ENCODE assay signal across 20 cellular contexts in the genomic region with DNA sequence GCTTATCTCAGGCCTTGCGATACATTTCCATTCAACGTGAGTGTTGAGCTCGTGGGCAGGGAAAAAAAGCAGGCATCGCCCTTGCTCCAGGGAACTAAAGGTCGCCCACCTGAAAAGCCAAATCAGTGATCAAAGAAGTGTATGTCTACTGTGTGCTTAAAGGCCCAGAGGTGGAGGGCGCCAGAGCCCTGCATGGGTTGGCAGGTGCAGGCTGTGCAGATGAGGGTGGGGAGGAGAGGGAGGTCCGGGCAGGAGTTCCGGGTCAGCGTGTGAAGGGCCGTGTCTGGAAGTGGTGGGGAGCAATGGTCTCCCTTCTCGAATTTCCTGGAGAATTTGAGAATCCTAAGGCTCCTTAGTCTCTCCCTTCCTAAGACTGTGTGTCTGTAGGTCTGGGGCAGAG. TPM values are rescaled to one million over a fixed set of nuclear protein-coding genes. Genes with fewer than 3 reads are reported as not detected.
DNase-seq lines count a peak whose midpoint lies in the region; ATAC-seq, FAIRE-seq and TF ChIP-seq lines count a peak whose summit lies in the region.
"Had no signal": no experiment of that assay in that cellular context is flagged by ENCODE, and none has a peak within 500 bp of the region (broad histone marks: within the 10 kb centered on the region; RNA-seq: fewer than 3 reads in every experiment).

No MANE protein-coding gene starts in this region.

- dilution Hi-C loops in IMR-90 (cut with HindIII; ENCODE audit: low sequenced_read_pairs, unreplicated experiment) = no loop called here

- H2BK5ac ChIP-seq in IMR-90 (ENCODE audit: low read depth, low read length, poor library complexity, severe bottlenecking) = no peak overlapping the region
- H2BK5ac ChIP-seq in mesenchymal stem cell (ENCODE audit: low read depth, low read length, poor library complexity, severe bottlenecking) = no peak overlapping the region

- H2BK20ac ChIP-seq in IMR-90 (ENCODE audit: low read depth, low read length) = no peak overlapping the region

- in situ Hi-C loops in HepG2 (cut with HindIII; ENCODE audit: extremely low pct_ligation_motif_present, low pct_unique_long_range_greater_than_20kb) (no loop called here), IMR-90 (cut with MboI; ENCODE audit: low sequenced_read_pairs) (no loop called here), G401 (cut with HindIII; ENCODE audit: low sequenced_read_pairs) (no loop called here)

- POLR2A ChIA-PET in HepG2 (lab: Yijun Ruan, JAX) = no interaction called here
- POLR2A ChIA-PET in IMR-90 (lab: Charles Lee; ENCODE audit: unreplicated experiment) = no interaction called here
- POLR2A ChIA-PET in PC-9 (lab: Charles Lee; ENCODE audit: unreplicated experiment) = no interaction called here

- H3K9ac ChIP-seq in HepG2 (ENCODE audit: insufficient read depth, low read depth, low read length) (no peak overlapping the region), IMR-90 (ENCODE audit: low read depth, low read length) (no peak overlapping the region), mesenchymal stem cell (ENCODE audit: low read length) (no peak overlapping the region)

- H3K9me3 Mint-ChIP-seq in chondrocyte (ENCODE audit: low read depth) = no peaks in the 10 kb centered on the region
- H3K9me3 Mint-ChIP-seq: CD4-positive, alpha-beta memory T cell; IgD-negative memory B cell had no signal

- no peak overlapping the region for H2BK12ac ChIP-seq in mesenchymal stem cell (ENCODE audit: low read length in 2 of 2)

- TF ChIP-seq EP300 in HepG2 (IDR thresholded peaks at IDR 0.05; ENCODE audit: low read depth in 2 of 2, low read length in 2 of 2) (no peak), HepG2 (CRISPR knock-in tag; IDR thresholded peaks at IDR 0.05; ENCODE audit: borderline replicate concordance) (no peak)

- no peak overlapping the region for H3K27ac Mint-ChIP-seq in chondrocyte (ENCODE audit: unreplicated experiment)
- H3K27ac Mint-ChIP-seq: CD4-positive, alpha-beta memory T cell had no signal

- H4K5ac ChIP-seq in IMR-90 (ENCODE audit: low read depth, low read length) = no peak overlapping the region

- DNase-seq in HepG2 (ENCODE audit: low spot score) (no peak), right lobe of liver (no peak), IMR-90 (no peak), chondrocyte (ENCODE audit: low spot score) (peak; percentile 62), osteoblast (ENCODE audit: insufficient read length, low spot score, missing footprints) (peak; percentile 47), mesenchymal stem cell (no peak), PC-9 (no peak), G401 (ENCODE audit: low spot score) (no peak)
- DNase-seq: BE2C; CD4-positive, alpha-beta memory T cell; COR-L47; DMS153; DMS79 treated with DMSO at 0.1 percent for 48 hours; EL; GDM1 had no signal

- H4K91ac ChIP-seq in IMR-90 (ENCODE audit: insufficient read depth, low read depth, low read length) = no peak overlapping the region
- H4K91ac ChIP-seq in mesenchymal stem cell (ENCODE audit: low read length) = no peak overlapping the region

- H3K27me3 Mint-ChIP-seq in chondrocyte (ENCODE audit: low read depth) = no peaks in the 10 kb centered on the region

- H3K36me3 Mint-ChIP-seq in chondrocyte (ENCODE audit: low read depth) = no peaks in the 10 kb centered on the region
- H3K36me3 Mint-ChIP-seq: CD4-positive, alpha-beta memory T cell; IgD-negative memory B cell had no signal

- H3K23ac ChIP-seq in IMR-90 (ENCODE audit: low read depth, low read length) (no peak overlapping the region), mesenchymal stem cell (ENCODE audit: low read length in 2 of 2) (no peak overlapping the region)

- BruUV-seq in HepG2 (replicated peaks; lab: Mats Ljungman, UMichigan) (no TSS peak), IMR-90 (replicated peaks; lab: Mats Ljungman, UMichigan) (no TSS peak), PC-9 (replicated peaks; lab: Mats Ljungman, UMichigan) (no TSS peak)

- FAIRE-seq in HepG2 (lab: Jason Lieb, UNC) = no peak
- FAIRE-seq: A549, D721Med, GM19239 had no signal

- H3K14ac ChIP-seq in IMR-90 (replicated peaks; ENCODE audit: low read depth, low read length) (no peak overlapping the region), mesenchymal stem cell (ENCODE audit: low read length in 2 of 2) (no peak overlapping the region)

- H3K4ac ChIP-seq in IMR-90 (ENCODE audit: low read depth, low read length) = no peak overlapping the region
- no peak overlapping the region for H3K4ac ChIP-seq in mesenchymal stem cell (ENCODE audit: low read depth in 1 of 2, low read length in 2 of 2)

- H2BK120ac ChIP-seq in IMR-90 (ENCODE audit: low read depth, low read length) (no peak overlapping the region), mesenchymal stem cell (ENCODE audit: low read depth, low read length) (no peak overlapping the region)

- TF ChIP-seq CTCF in HepG2 (CRISPR knock-in tag; IDR thresholded peaks at IDR 0.05) (no peak), right lobe of liver (IDR thresholded peaks at IDR 0.05) (no peak), IMR-90 (conservative IDR thresholded peaks at IDR 0.05; ENCODE audit: low read depth, low read length) (no peak), chondrocyte (IDR thresholded peaks at IDR 0.05) (no peak), osteoblast (IDR thresholded peaks at IDR 0.05; ENCODE audit: extremely low read depth, low read depth, low read length) (no peak), PC-9 (conservative IDR thresholded peaks at IDR 0.05) (no peak)

- H3K4me1 ChIP-seq in HepG2 (ENCODE audit: insufficient read depth, low read length) (peaks cover 37% of the 10 kb centered on the region), right lobe of liver (no peaks in the 10 kb centered on the region), IMR-90 (ENCODE audit: control insufficient read depth, insufficient read depth, low read length) (no peaks in the 10 kb centered on the region), osteoblast (ENCODE audit: insufficient read depth, low read length) (no peaks in the 10 kb centered on the region), mesenchymal stem cell (ENCODE audit: control insufficient read depth, insufficient read depth, low read depth, low read length) (peaks cover 32% of the 10 kb centered on the region), PC-9 (replicated peaks; ENCODE audit: insufficient read depth) (no peaks in the 10 kb centered on the region)
- H3K4me1 ChIP-seq: A549, BE2C had no signal

- H2BK15ac ChIP-seq in IMR-90 (ENCODE audit: low read depth, low read length) (no peak overlapping the region), mesenchymal stem cell (ENCODE audit: low read depth, poor library complexity, severe bottlenecking) (no peak overlapping the region)

- H3K4me3 Mint-ChIP-seq in chondrocyte (ENCODE audit: unreplicated experiment) = no peak overlapping the region
- H3K4me3 Mint-ChIP-seq: CD4-positive, alpha-beta memory T cell; IgD-negative memory B cell had no signal

- H3K18ac ChIP-seq in IMR-90 (ENCODE audit: low read depth, low read length) = no peak overlapping the region
- H3K18ac ChIP-seq in mesenchymal stem cell (ENCODE audit: low read depth in 1 of 2, low read length in 2 of 2) = no peak overlapping the region

- 21% methylated on average over 11 of the region's 11 CpGs for WGBS in HepG2 (ENCODE audit: low lambda C conversion rate)
- 62% methylated on average over 3 of the region's 11 CpGs for WGBS in right lobe of liver (ENCODE audit: insufficient coverage, low coverage, low lambda C conversion rate, missing lambda C conversion rate)
- WGBS in IMR-90 (ENCODE audit: extremely low coverage in 2 of 2, insufficient read length in 1 of 2), 2 experiments = 67% methylated on average over 5 of the region's 11 CpGs; no CpG with 5 or more reads in 1 of the 2 experiments
- 64% methylated on average over 10 of the region's 11 CpGs for WGBS in mesenchymal stem cell

- H3K9me2 ChIP-seq in PC-9 (ENCODE audit: insufficient read depth) = no peaks in the 10 kb centered on the region

- H3K27ac ChIP-seq in HepG2 (ENCODE audit: extremely low read length, insufficient read depth, low read length) = no peak overlapping the region
- H3K27ac ChIP-seq in right lobe of liver = no peak overlapping the region
- H3K27ac ChIP-seq in IMR-90 (ENCODE audit: insufficient read depth, low read length) = no peak overlapping the region
- no peak overlapping the region for H3K27ac ChIP-seq in osteoblast (ENCODE audit: low read depth, low read length)
- H3K27ac ChIP-seq in mesenchymal stem cell (ENCODE audit: low read length, poor library complexity, severe bottlenecking) = no peak overlapping the region
- H3K27ac ChIP-seq in PC-9 = no peak overlapping the region
- H3K27ac ChIP-seq: A549, C4-2B had no signal

- H3K4me3 ChIP-seq in HepG2 (replicated peaks in 1 of 3; ENCODE audit: insufficient read depth in 1 of 3, low read depth in 2 of 3, low read length in 3 of 3) = no peak overlapping the region
- H3K4me3 ChIP-seq in right lobe of liver = no peak overlapping the region
- H3K4me3 ChIP-seq in IMR-90 (ENCODE audit: insufficient read depth, low read depth, low read length) = no peak overlapping the region
- no peak overlapping the region for H3K4me3 ChIP-seq in osteoblast (ENCODE audit: insufficient read depth, low read length)
- H3K4me3 ChIP-seq in mesenchymal stem cell (ENCODE audit: insufficient read depth in 1 of 2, low read depth in 1 of 2, low read length in 2 of 2) = no peak overlapping the region
- no peak overlapping the region for H3K4me3 ChIP-seq in PC-9
- H3K4me3 ChIP-seq: A549 had no signal

- H3K27me3 ChIP-seq in HepG2 (ENCODE audit: control insufficient read depth in 1 of 2, insufficient read depth in 2 of 2, low read length in 2 of 2) = peaks cover 7 to 49% of the 10 kb centered on the region in 2 experiments; a peak in 4 of 5 replicates
- H3K27me3 ChIP-seq in right lobe of liver = no peaks in the 10 kb centered on the region
- H3K27me3 ChIP-seq in IMR-90 (ENCODE audit: control insufficient read depth, insufficient read depth, low read length) = peaks cover 23% of the 10 kb centered on the region
- peaks cover 6% of the 10 kb centered on the region for H3K27me3 ChIP-seq in osteoblast (ENCODE audit: insufficient read depth, low read length)
- peaks cover 6 to 57% of the 10 kb centered on the region in 2 experiments for H3K27me3 ChIP-seq in mesenchymal stem cell (ENCODE audit: control insufficient read depth in 1 of 2, insufficient read depth in 1 of 2, low read length in 2 of 2)
- no peaks in the 10 kb centered on the region; the same call in 1 of the 2 replicates for H3K27me3 ChIP-seq in PC-9 (ENCODE audit: insufficient read depth, low read depth)
- H3K27me3 ChIP-seq: BE2C had no signal

- H2AK9ac ChIP-seq in IMR-90 (replicated peaks; ENCODE audit: low read depth, low read length, poor library complexity) = no peak overlapping the region

- H3K36me3 ChIP-seq in HepG2 (replicated peaks in 1 of 2; ENCODE audit: control insufficient read depth in 1 of 2, insufficient read depth in 2 of 2, low read length in 2 of 2) (no peaks in the 10 kb centered on the region), right lobe of liver (no peaks in the 10 kb centered on the region), IMR-90 (ENCODE audit: control insufficient read depth, insufficient read depth, low read length) (no peaks in the 10 kb centered on the region), osteoblast (ENCODE audit: insufficient read depth, low read length) (no peaks in the 10 kb centered on the region), mesenchymal stem cell (ENCODE audit: control insufficient read depth in 1 of 2, insufficient read depth in 2 of 2, low read depth in 1 of 2, low read length in 2 of 2) (peaks cover 0 to 2% of the 10 kb centered on the region in 2 experiments), PC-9 (ENCODE audit: low read depth) (no peaks in the 10 kb centered on the region)
- H3K36me3 ChIP-seq: BE2C had no signal

- TF ChIP-seq POLR2A in HepG2 (IDR thresholded peaks at IDR 0.05; ENCODE audit: insufficient read depth in 1 of 2, low read depth in 2 of 2, low read length in 2 of 2) (no peak), right lobe of liver (IDR thresholded peaks at IDR 0.05) (no peak), IMR-90 (IDR thresholded peaks at IDR 0.05; ENCODE audit: low read depth, low read length) (no peak)

- TF ChIP-seq RAD21 in HepG2 (CRISPR knock-in tag; IDR thresholded peaks at IDR 0.05) (no peak), IMR-90 (IDR thresholded peaks at IDR 0.05; ENCODE audit: low read length) (no peak)

- H4K8ac ChIP-seq in IMR-90 (ENCODE audit: low read depth in 2 of 2, low read length in 2 of 2) (no peak overlapping the region), mesenchymal stem cell (ENCODE audit: low read length) (no peak overlapping the region)

- H2AFZ ChIP-seq in HepG2 (ENCODE audit: low read length) = no peak overlapping the region
- peak overlapping the region; percentile 33 for H2AFZ ChIP-seq in IMR-90 (replicated peaks; ENCODE audit: low read length, poor library complexity)
- H2AFZ ChIP-seq in osteoblast (ENCODE audit: low read length) = no peak overlapping the region
- no peak overlapping the region for H2AFZ ChIP-seq in mesenchymal stem cell (ENCODE audit: low read depth, low read length)
- H2AFZ ChIP-seq in PC-9 = no peak overlapping the region

- H3K79me2 ChIP-seq in HepG2 (ENCODE audit: insufficient read depth, low read length) = no peaks in the 10 kb centered on the region
- no peaks in the 10 kb centered on the region for H3K79me2 ChIP-seq in osteoblast (ENCODE audit: insufficient read depth, low read length)
- H3K79me2 ChIP-seq in PC-9 (ENCODE audit: low read depth) = no peaks in the 10 kb centered on the region

- H3K56ac ChIP-seq in IMR-90 (ENCODE audit: extremely low read depth, insufficient read depth, low read length) = no peak overlapping the region

- H3K79me1 ChIP-seq in IMR-90 (ENCODE audit: low read depth in 1 of 2, low read length in 2 of 2) (no peaks in the 10 kb centered on the region), mesenchymal stem cell (replicated peaks; ENCODE audit: low read length, poor library complexity, severe bottlenecking) (no peaks in the 10 kb centered on the region)

- ATAC-seq in HepG2 (0 out of 3 replicates have a peak, but pooled peaks have one; percentile 3), right lobe of liver (no peak), IMR-90 (ENCODE audit: low read depth) (no peak)

- intact Hi-C loops in HepG2 (cut with micrococcal nuclease; ENCODE audit: unreplicated experiment) = no loop called here
- intact Hi-C loops in right lobe of liver (cut with DNase I) = no loop called here
- intact Hi-C loops in IMR-90 (cut with micrococcal nuclease) = loop anchor here (10.0 kb wide), 1 partner anchor 231 kb away; no protein-coding TSS in a partner anchor
- intact Hi-C loops in PC-9 (cut with micrococcal nuclease; ENCODE audit: unreplicated experiment) = no loop called here

- no peaks in the 10 kb centered on the region for H3K9me3 ChIP-seq in HepG2 (ENCODE audit: low read length)
- H3K9me3 ChIP-seq in right lobe of liver = no peaks in the 10 kb centered on the region
- no peaks in the 10 kb centered on the region for H3K9me3 ChIP-seq in IMR-90 (ENCODE audit: control insufficient read depth, insufficient read depth, low read length)
- no peaks in the 10 kb centered on the region for H3K9me3 ChIP-seq in osteoblast (ENCODE audit: low read depth, low read length)
- H3K9me3 ChIP-seq in mesenchymal stem cell (ENCODE audit: control insufficient read depth, low read length) = no peaks in the 10 kb centered on the region
- H3K9me3 ChIP-seq in PC-9 (ENCODE audit: insufficient read depth, low read depth) = no peaks in the 10 kb centered on the region
- H3K9me3 ChIP-seq: A549, BE2C had no signal

- H3F3A ChIP-seq in PC-9 (ENCODE audit: insufficient read depth, low read depth) = peaks cover 4% of the 10 kb centered on the region; the same call in 1 of the 2 replicates

- CTCF ChIA-PET in HepG2 (lab: Yijun Ruan, JAX; ENCODE audit: low intra/inter-chr PET ratio, low total read pairs) (no interaction called here), IMR-90 (lab: Yijun Ruan, JAX) (no interaction called here), PC-9 (lab: Charles Lee) (interaction anchor here (0.7 kb wide), 1 partner anchor 9 kb away, joined by 4 read pairs; no protein-coding TSS in a partner anchor)

- H3K4me2 ChIP-seq in HepG2 (ENCODE audit: low read depth, low read length) (peak overlapping the region; percentile 14; the same call in 1 of the 2 replicates), IMR-90 (ENCODE audit: low read depth, low read length) (no peak overlapping the region), osteoblast (ENCODE audit: insufficient read depth, low read length) (no peak overlapping the region), mesenchymal stem cell (ENCODE audit: low read length, poor library complexity, severe bottlenecking) (no peak overlapping the region), PC-9 (no peak overlapping the region)
- H3K4me2 ChIP-seq: A549 had no signal

- H2AK5ac ChIP-seq in IMR-90 (ENCODE audit: low read depth, low read length) (no peak overlapping the region), mesenchymal stem cell (ENCODE audit: low read length, severe bottlenecking) (no peak overlapping the region)

- H4K20me1 ChIP-seq in HepG2 (ENCODE audit: insufficient read depth, low read length) (no peaks in the 10 kb centered on the region), IMR-90 (ENCODE audit: insufficient read depth, low read length) (no peaks in the 10 kb centered on the region), osteoblast (ENCODE audit: insufficient read depth, low read length) (no peaks in the 10 kb centered on the region), PC-9 (ENCODE audit: insufficient read depth) (no peaks in the 10 kb centered on the region; the same call in 1 of the 2 replicates)

- no peaks in the 10 kb centered on the region for H3K9me1 ChIP-seq in IMR-90 (ENCODE audit: insufficient read depth, low read length)

- H3K4me1 Mint-ChIP-seq in chondrocyte (ENCODE audit: low read depth) = no peaks in the 10 kb centered on the region
- H3K4me1 Mint-ChIP-seq: IgD-negative memory B cell had no signal

RNA-seq across cellular contexts. Expression of gene ADAM11, which starts 7.2 kb away (rescaled TPM):
- 0.44 and 0.91 TPM in 2 replicates for total RNA-seq in HepG2 (2016; rRNA removed; fragmentation: Illumina TruSeq; extraction: Trizol)
- total RNA-seq in HepG2 (2016; cell fraction: cytosol; rRNA removed; fragmentation: Illumina TruSeq; extraction: Trizol; ENCODE audit: low read depth) = 0.18 and 0.40 TPM in 2 replicates
- 0.40 and 0.76 TPM in 2 replicates for total RNA-seq in HepG2 (2016; cell fraction: insoluble cytoplasmic fraction; rRNA removed; fragmentation: Illumina TruSeq; extraction: Trizol)
- 0.59 TPM in 2 replicates for total RNA-seq in HepG2 (2016; cell fraction: membrane; rRNA removed; fragmentation: Illumina TruSeq; extraction: Trizol)
- 1.4 and 1.8 TPM in 2 replicates for total RNA-seq in HepG2 (2016; cell fraction: nucleus; rRNA removed; fragmentation: Illumina TruSeq; extraction: Trizol)
- 0.33 and 0.38 TPM in 2 replicates for polyA plus RNA-seq in HepG2 (2011; rRNA removed)
- 0.09 and 0.34 TPM in 2 replicates for polyA plus RNA-seq in HepG2 (2011; cell fraction: cytosol; rRNA removed)
- 2.0 and 2.2 TPM in 2 replicates for polyA plus RNA-seq in HepG2 (2011; cell fraction: nucleus; rRNA removed)
- 0.19 and 0.40 TPM in 2 replicates for polyA plus RNA-seq in HepG2 (2012)
- 0.17 and 0.23 TPM in 2 replicates for polyA plus RNA-seq in HepG2 (2016; cell fraction: cytosol; fragmentation: Illumina TruSeq; extraction: Trizol; ENCODE audit: low read depth)
- polyA plus RNA-seq in HepG2 (2016; cell fraction: insoluble cytoplasmic fraction; fragmentation: Illumina TruSeq; extraction: Trizol; ENCODE audit: low read depth) = 0.50 and 0.58 TPM in 2 replicates
- polyA plus RNA-seq in HepG2 (2016; cell fraction: membrane; fragmentation: Illumina TruSeq; extraction: Trizol; ENCODE audit: low read depth) = 0.31 and 0.34 TPM in 2 replicates
- 2.2 and 3.0 TPM in 2 replicates for polyA plus RNA-seq in HepG2 (2016; cell fraction: nucleus; fragmentation: Illumina TruSeq; extraction: Trizol; ENCODE audit: insufficient read depth, low read depth)
- 2.1 and 2.5 TPM in 2 replicates for polyA minus RNA-seq in HepG2 (2011; rRNA and poly(A)+ RNA removed; ENCODE audit: low replicate concordance)
- polyA minus RNA-seq in HepG2 (2011; cell fraction: cytosol; rRNA and poly(A)+ RNA removed) = 0.18 and 0.69 TPM in 2 replicates
- polyA minus RNA-seq in HepG2 (2011; cell fraction: nucleus; rRNA and poly(A)+ RNA removed) = 0.87 and 0.90 TPM in 2 replicates
- total RNA-seq in right lobe of liver = under 1 TPM in 4 of 6 experiments, not detected in 2; 0.04 to 0.12 (median 0.08) TPM
- total RNA-seq in IMR-90 (2012; rRNA removed) = 0.28 and 0.36 TPM in 2 replicates
- 0.46 and 0.53 TPM in 2 replicates for polyA plus RNA-seq in IMR-90 (2012; rRNA removed)
- polyA plus RNA-seq in IMR-90 (2012; cell fraction: cytosol; rRNA removed) = 0.79 and 0.87 TPM in 2 replicates
- polyA plus RNA-seq in IMR-90 (2012; cell fraction: nucleus; rRNA removed; ENCODE audit: low replicate concordance) = 1.2 and 3.1 TPM in 2 replicates
- 0.44 to 0.49 TPM (median 0.47 TPM) in 3 replicates for total RNA-seq in chondrocyte
- total RNA-seq in osteoblast = 0.36 and 0.59 TPM in 2 replicates
- polyA plus RNA-seq in mesenchymal stem cell (2013, experiment 1 of 2) = 0.30 TPM
- 0.26 TPM for polyA plus RNA-seq in mesenchymal stem cell (2013, experiment 2 of 2)
- 0.46 and 0.55 TPM in 2 replicates for total RNA-seq in PC-9 (2021)
- total RNA-seq in G401 (2014; rRNA removed; shearing (Covaris generic)) = 16.4 and 21.6 TPM in 2 replicates
- polyA plus RNA-seq: IgD-negative memory B cell had no signal

RNA-seq across cellular contexts. Expression of gene DBF4B, which starts 57.5 kb away (rescaled TPM):
- total RNA-seq in HepG2 (2016; rRNA removed; fragmentation: Illumina TruSeq; extraction: Trizol) (9.0 and 11.7 TPM in 2 replicates), right lobe of liver (1 to 10 TPM in 5 of 6 experiments, under 1 TPM in 1; 0.81 to 2.3 (median 1.7) TPM), IMR-90 (2012; rRNA removed) (3.6 TPM in 2 replicates), chondrocyte (4.8 to 7.2 TPM (median 5.5 TPM) in 3 replicates), osteoblast (2.2 and 2.7 TPM in 2 replicates), PC-9 (2021) (29.6 and 33.3 TPM in 2 replicates)
- total RNA-seq in HepG2 (2016; cell fraction: cytosol; rRNA removed; fragmentation: Illumina TruSeq; extraction: Trizol; ENCODE audit: low read depth) = 5.1 and 7.1 TPM in 2 replicates
- 9.2 and 10.4 TPM in 2 replicates for total RNA-seq in HepG2 (2016; cell fraction: insoluble cytoplasmic fraction; rRNA removed; fragmentation: Illumina TruSeq; extraction: Trizol)
- 8.6 TPM in 2 replicates for total RNA-seq in HepG2 (2016; cell fraction: membrane; rRNA removed; fragmentation: Illumina TruSeq; extraction: Trizol)
- 14.4 and 16.1 TPM in 2 replicates for total RNA-seq in HepG2 (2016; cell fraction: nucleus; rRNA removed; fragmentation: Illumina TruSeq; extraction: Trizol)
- polyA plus RNA-seq in HepG2 (2011; rRNA removed) (11.0 and 13.2 TPM in 2 replicates), IMR-90 (2012; rRNA removed) (10.2 and 10.7 TPM in 2 replicates)
- polyA plus RNA-seq in HepG2 (2011; cell fraction: cytosol; rRNA removed) = 3.7 and 6.3 TPM in 2 replicates
- 26.1 and 32.6 TPM in 2 replicates for polyA plus RNA-seq in HepG2 (2011; cell fraction: nucleus; rRNA removed)
- 5.8 and 8.4 TPM in 2 replicates for polyA plus RNA-seq in HepG2 (2012)
- 1.6 and 1.7 TPM in 2 replicates for polyA plus RNA-seq in HepG2 (2016; cell fraction: cytosol; fragmentation: Illumina TruSeq; extraction: Trizol; ENCODE audit: low read depth)
- 10.5 and 12.2 TPM in 2 replicates for polyA plus RNA-seq in HepG2 (2016; cell fraction: insoluble cytoplasmic fraction; fragmentation: Illumina TruSeq; extraction: Trizol; ENCODE audit: low read depth)
- polyA plus RNA-seq in HepG2 (2016; cell fraction: membrane; fragmentation: Illumina TruSeq; extraction: Trizol; ENCODE audit: low read depth) = 6.2 and 6.4 TPM in 2 replicates
- 45.6 and 45.7 TPM in 2 replicates for polyA plus RNA-seq in HepG2 (2016; cell fraction: nucleus; fragmentation: Illumina TruSeq; extraction: Trizol; ENCODE audit: insufficient read depth, low read depth)
- polyA minus RNA-seq in HepG2 (2011; rRNA and poly(A)+ RNA removed; ENCODE audit: low replicate concordance) = 14.4 and 29.8 TPM in 2 replicates
- 2.5 and 3.0 TPM in 2 replicates for polyA minus RNA-seq in HepG2 (2011; cell fraction: cytosol; rRNA and poly(A)+ RNA removed)
- 8.5 and 9.8 TPM in 2 replicates for polyA minus RNA-seq in HepG2 (2011; cell fraction: nucleus; rRNA and poly(A)+ RNA removed)
- 4.1 and 4.7 TPM in 2 replicates for polyA plus RNA-seq in IMR-90 (2012; cell fraction: cytosol; rRNA removed)
- polyA plus RNA-seq in IMR-90 (2012; cell fraction: nucleus; rRNA removed; ENCODE audit: low replicate concordance) = 24.8 and 38.2 TPM in 2 replicates
- 2.1 TPM for polyA plus RNA-seq in mesenchymal stem cell (2013, experiment 1 of 2)
- 2.1 TPM for polyA plus RNA-seq in mesenchymal stem cell (2013, experiment 2 of 2)
- 8.9 and 16.3 TPM in 2 replicates for total RNA-seq in G401 (2014; rRNA removed; shearing (Covaris generic))

Comparison
In these comparisons a context has a peak if more than half of its experiments do, and no peak if none do; other contexts are left out.
1. DNase-seq: peak in chondrocyte (single experiment) and osteoblast (single experiment); none in HepG2 (single experiment), right lobe of liver (0 of 3), IMR-90 (single experiment), mesenchymal stem cell (single experiment), PC-9 (0 of 2) and G401 (single experiment).